3 cellular contexts compared by ENCODE assay signal in genomic region chr17:4769628-4770027, GRCh38.
TF ChIP-seq lines count a peak whose summit lies in the region.

No MANE protein-coding gene starts in this region.

TF ChIP-seq in SK-N-SH, 30 proteins besides CTCF, POLR2A, EP300 and RAD21:
- TF ChIP-seq REST (IDR thresholded peaks at IDR 0.05; ENCODE audit: low read depth, low read length), result no peak
- TF ChIP-seq GATA2 (CRISPR knock-in tag; IDR thresholded peaks at IDR 0.05), result no peak
- peak; percentile 17; the same call in 1 of the 2 replicates for TF ChIP-seq FOSL2 (IDR thresholded peaks at IDR 0.05; ENCODE audit: borderline replicate concordance, low read depth)
- no peak for TF ChIP-seq RCOR1 (IDR thresholded peaks at IDR 0.05; ENCODE audit: low read length)
- no peak for TF ChIP-seq JUND (IDR thresholded peaks at IDR 0.05)
- peak; percentile 12; the same call in 1 of the 2 replicates for TF ChIP-seq PBX3 (IDR thresholded peaks at IDR 0.05)
- no peak for TF ChIP-seq ZBTB33 (IDR thresholded peaks at IDR 0.05; ENCODE audit: borderline replicate concordance, low read depth)
- no peak for TF ChIP-seq CHD2 (IDR thresholded peaks at IDR 0.05; ENCODE audit: low read length, partially characterized antibody)

TF ChIP-seq in SK-N-SH treated with all-trans-retinoic acid at 6 μM for 48 hours, 23 proteins besides CTCF, POLR2A, EP300 and RAD21:
- TF ChIP-seq OSR1 (CRISPR knock-in tag; IDR thresholded peaks at IDR 0.05) (no peak), TSHZ2 (CRISPR knock-in tag; IDR thresholded peaks at IDR 0.05) (no peak), ARNTL (CRISPR knock-in tag; IDR thresholded peaks at IDR 0.05; ENCODE audit: borderline replicate concordance, low read depth) (no peak), ZFP30 (CRISPR knock-in tag; IDR thresholded peaks at IDR 0.05) (no peak), TOX (CRISPR knock-in tag; IDR thresholded peaks at IDR 0.05; ENCODE audit: borderline replicate concordance) (no peak), CSDC2 (CRISPR knock-in tag; IDR thresholded peaks at IDR 0.05) (no peak), BACH2 (CRISPR knock-in tag; IDR thresholded peaks at IDR 0.05; ENCODE audit: borderline replicate concordance) (no peak), PPARA (CRISPR knock-in tag; IDR thresholded peaks at IDR 0.05; ENCODE audit: borderline replicate concordance) (no peak), ISL1 (CRISPR knock-in tag; IDR thresholded peaks at IDR 0.05) (no peak), ESRRG (CRISPR knock-in tag; IDR thresholded peaks at IDR 0.05) (no peak), ZFP3 (CRISPR knock-in tag; IDR thresholded peaks at IDR 0.05) (no peak), TCF4 (CRISPR knock-in tag; IDR thresholded peaks at IDR 0.05; ENCODE audit: borderline replicate concordance) (no peak), GLIS3 (CRISPR knock-in tag; IDR thresholded peaks at IDR 0.05) (no peak), ZNF8 (CRISPR knock-in tag; IDR thresholded peaks at IDR 0.05) (no peak), ZC3H10 (CRISPR knock-in tag; IDR thresholded peaks at IDR 0.05) (no peak)
- TF ChIP-seq, protein P1, sequence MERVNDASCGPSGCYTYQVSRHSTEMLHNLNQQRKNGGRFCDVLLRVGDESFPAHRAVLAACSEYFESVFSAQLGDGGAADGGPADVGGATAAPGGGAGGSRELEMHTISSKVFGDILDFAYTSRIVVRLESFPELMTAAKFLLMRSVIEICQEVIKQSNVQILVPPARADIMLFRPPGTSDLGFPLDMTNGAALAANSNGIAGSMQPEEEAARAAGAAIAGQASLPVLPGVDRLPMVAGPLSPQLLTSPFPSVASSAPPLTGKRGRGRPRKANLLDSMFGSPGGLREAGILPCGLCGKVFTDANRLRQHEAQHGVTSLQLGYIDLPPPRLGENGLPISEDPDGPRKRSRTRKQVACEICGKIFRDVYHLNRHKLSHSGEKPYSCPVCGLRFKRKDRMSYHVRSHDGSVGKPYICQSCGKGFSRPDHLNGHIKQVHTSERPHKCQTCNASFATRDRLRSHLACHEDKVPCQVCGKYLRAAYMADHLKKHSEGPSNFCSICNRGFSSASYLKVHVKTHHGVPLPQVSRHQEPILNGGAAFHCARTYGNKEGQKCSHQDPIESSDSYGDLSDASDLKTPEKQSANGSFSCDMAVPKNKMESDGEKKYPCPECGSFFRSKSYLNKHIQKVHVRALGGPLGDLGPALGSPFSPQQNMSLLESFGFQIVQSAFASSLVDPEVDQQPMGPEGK (CRISPR knock-in tag; IDR thresholded peaks at IDR 0.05; ENCODE audit: borderline replicate concordance), result no peak
- TF ChIP-seq, protein P2, sequence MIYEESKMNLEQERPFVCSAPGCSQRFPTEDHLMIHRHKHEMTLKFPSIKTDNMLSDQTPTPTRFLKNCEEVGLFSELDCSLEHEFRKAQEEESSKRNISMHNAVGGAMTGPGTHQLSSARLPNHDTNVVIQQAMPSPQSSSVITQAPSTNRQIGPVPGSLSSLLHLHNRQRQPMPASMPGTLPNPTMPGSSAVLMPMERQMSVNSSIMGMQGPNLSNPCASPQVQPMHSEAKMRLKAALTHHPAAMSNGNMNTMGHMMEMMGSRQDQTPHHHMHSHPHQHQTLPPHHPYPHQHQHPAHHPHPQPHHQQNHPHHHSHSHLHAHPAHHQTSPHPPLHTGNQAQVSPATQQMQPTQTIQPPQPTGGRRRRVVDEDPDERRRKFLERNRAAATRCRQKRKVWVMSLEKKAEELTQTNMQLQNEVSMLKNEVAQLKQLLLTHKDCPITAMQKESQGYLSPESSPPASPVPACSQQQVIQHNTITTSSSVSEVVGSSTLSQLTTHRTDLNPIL (CRISPR knock-in tag; IDR thresholded peaks at IDR 0.05; ENCODE audit: low read depth), result no peak
- TF ChIP-seq, protein P3, sequence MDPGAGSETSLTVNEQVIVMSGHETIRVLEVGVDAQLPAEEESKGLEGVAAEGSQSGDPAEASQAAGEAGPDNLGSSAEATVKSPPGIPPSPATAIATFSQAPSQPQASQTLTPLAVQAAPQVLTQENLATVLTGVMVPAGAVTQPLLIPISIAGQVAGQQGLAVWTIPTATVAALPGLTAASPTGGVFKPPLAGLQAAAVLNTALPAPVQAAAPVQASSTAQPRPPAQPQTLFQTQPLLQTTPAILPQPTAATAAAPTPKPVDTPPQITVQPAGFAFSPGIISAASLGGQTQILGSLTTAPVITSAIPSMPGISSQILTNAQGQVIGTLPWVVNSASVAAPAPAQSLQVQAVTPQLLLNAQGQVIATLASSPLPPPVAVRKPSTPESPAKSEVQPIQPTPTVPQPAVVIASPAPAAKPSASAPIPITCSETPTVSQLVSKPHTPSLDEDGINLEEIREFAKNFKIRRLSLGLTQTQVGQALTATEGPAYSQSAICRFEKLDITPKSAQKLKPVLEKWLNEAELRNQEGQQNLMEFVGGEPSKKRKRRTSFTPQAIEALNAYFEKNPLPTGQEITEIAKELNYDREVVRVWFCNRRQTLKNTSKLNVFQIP (CRISPR knock-in tag; IDR thresholded peaks at IDR 0.05; ENCODE audit: borderline replicate concordance, low read depth), result no peak

TF ChIP-seq in IMR-90, 13 proteins besides CTCF, POLR2A, EP300 and RAD21:
- TF ChIP-seq RCOR1 (IDR thresholded peaks at IDR 0.05; ENCODE audit: insufficient replicate concordance, low read length) (no peak), MAFK (IDR thresholded peaks at IDR 0.05; ENCODE audit: low read depth, low read length) (0 out of 2 replicates have a peak, but pooled peaks have one; percentile 6)
TF ChIP-seq in IMR-90: peak in this region for 1.
